In the genomic region with DNA sequence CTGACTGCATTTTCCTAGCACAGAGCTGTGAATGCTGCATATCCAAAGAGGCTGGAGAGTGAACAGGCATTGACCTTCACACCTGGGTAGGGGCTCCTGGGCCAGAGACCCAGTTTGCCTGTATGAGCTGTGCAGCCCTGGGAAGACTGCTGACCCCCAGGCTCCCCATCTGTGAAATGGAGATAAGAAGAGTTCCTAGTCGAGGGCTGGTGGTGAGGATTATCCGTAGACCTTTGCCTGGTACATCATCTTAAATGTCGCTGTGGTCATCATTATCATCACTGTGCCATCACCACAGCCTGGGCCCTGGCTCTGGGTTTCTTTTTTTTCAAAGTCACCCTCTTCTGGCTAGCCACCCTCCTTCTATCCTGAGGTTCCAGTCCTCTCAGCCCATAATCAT, we compare ENCODE assay signal across 2 cellular contexts.
A peak's percentile ranks its signal among the peaks of the same experiment; 100 is the strongest.
TF ChIP-seq lines count a peak whose summit lies in the region.

No MANE protein-coding gene starts in this region.

TF ChIP-seq in GM23338, 12 proteins besides CTCF, POLR2A, EP300 and RAD21 (continued from another document):
- TF ChIP-seq, protein P1, sequence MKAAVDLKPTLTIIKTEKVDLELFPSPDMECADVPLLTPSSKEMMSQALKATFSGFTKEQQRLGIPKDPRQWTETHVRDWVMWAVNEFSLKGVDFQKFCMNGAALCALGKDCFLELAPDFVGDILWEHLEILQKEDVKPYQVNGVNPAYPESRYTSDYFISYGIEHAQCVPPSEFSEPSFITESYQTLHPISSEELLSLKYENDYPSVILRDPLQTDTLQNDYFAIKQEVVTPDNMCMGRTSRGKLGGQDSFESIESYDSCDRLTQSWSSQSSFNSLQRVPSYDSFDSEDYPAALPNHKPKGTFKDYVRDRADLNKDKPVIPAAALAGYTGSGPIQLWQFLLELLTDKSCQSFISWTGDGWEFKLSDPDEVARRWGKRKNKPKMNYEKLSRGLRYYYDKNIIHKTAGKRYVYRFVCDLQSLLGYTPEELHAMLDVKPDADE (IDR thresholded peaks at IDR 0.05): no peak

TF ChIP-seq in K562, 482 proteins besides CTCF, POLR2A, EP300 and RAD21 (continued from another document and continues in another):
- TF ChIP-seq YBX1 (IDR thresholded peaks at IDR 0.05) (no peak), JUND (IDR thresholded peaks at IDR 0.05; ENCODE audit: borderline replicate concordance, low read depth, low read length) (no peak), JUND (tag; IDR thresholded peaks at IDR 0.05; ENCODE audit: borderline replicate concordance, low read depth, low read length) (no peak; the same call in 2 of the 3 replicates), HDAC8 (tag; IDR thresholded peaks at IDR 0.05) (no peak), IRF2 (CRISPR knock-in tag; IDR thresholded peaks at IDR 0.05) (no peak), SMARCC2 (IDR thresholded peaks at IDR 0.05; ENCODE audit: low read depth) (0 out of 2 replicates have a peak, but pooled peaks have one; percentile 35), ZNF143 (CRISPR knock-in tag; IDR thresholded peaks at IDR 0.05) (no peak), EP400 (IDR thresholded peaks at IDR 0.05) (no peak), TBL1XR1 (IDR thresholded peaks at IDR 0.05; ENCODE audit: low read length in 2 of 2) (0 out of 4 replicates have a peak, but pooled peaks of 1 of the 2 experiments have one; percentile 29), MAZ (CRISPR knock-in tag; conservative IDR thresholded peaks at IDR 0.05 in 1 of 2, IDR thresholded peaks at IDR 0.05 in 1 of 2) (no peak), COPS2 (conservative IDR thresholded peaks at IDR 0.05) (no peak), SNIP1 (IDR thresholded peaks at IDR 0.05; ENCODE audit: low read depth) (no peak), HDAC1 (IDR thresholded peaks at IDR 0.05) (no peak), CCAR2 (IDR thresholded peaks at IDR 0.05; ENCODE audit: low read depth, low read length) (no peak), GABPA (tag; conservative IDR thresholded peaks at IDR 0.05; ENCODE audit: low read depth) (no peak), HMG20A (CRISPR knock-in tag; conservative IDR thresholded peaks at IDR 0.05) (no peak), KDM1A (IDR thresholded peaks at IDR 0.05) (peak; percentile 38 to 48; a peak in 2 of 4 replicates), SMAD4 (CRISPR knock-in tag; conservative IDR thresholded peaks at IDR 0.05) (no peak; the same call in 1 of the 2 replicates), KLF10 (CRISPR knock-in tag; IDR thresholded peaks at IDR 0.05) (no peak), NFXL1 (CRISPR knock-in tag; IDR thresholded peaks at IDR 0.05) (no peak), SMARCE1 (IDR thresholded peaks at IDR 0.05) (peak; percentile 57), IFI16 (CRISPR knock-in tag; IDR thresholded peaks at IDR 0.05) (no peak), NFRKB (IDR thresholded peaks at IDR 0.05; ENCODE audit: low read depth) (no peak), CBFA2T2 (conservative IDR thresholded peaks at IDR 0.05) (peak; percentile 84), HSF4 (CRISPR knock-in tag; IDR thresholded peaks at IDR 0.05; ENCODE audit: borderline replicate concordance) (no peak), ARID1B (IDR thresholded peaks at IDR 0.05) (peak; percentile 86), ZNF165 (CRISPR knock-in tag; IDR thresholded peaks at IDR 0.05; ENCODE audit: borderline replicate concordance) (no peak), KAT7 (CRISPR knock-in tag; IDR thresholded peaks at IDR 0.05; ENCODE audit: borderline replicate concordance) (no peak), ESRRA (IDR thresholded peaks at IDR 0.05; ENCODE audit: borderline replicate concordance, low read depth) (peak; percentile 14; the same call in 1 of the 2 replicates), RBFOX2 (IDR thresholded peaks at IDR 0.05; ENCODE audit: low read depth, low read length) (no peak), ZNF316 (IDR thresholded peaks at IDR 0.05) (peak; percentile 60; the same call in 1 of the 2 replicates), MAFG (tag; conservative IDR thresholded peaks at IDR 0.05) (0 out of 2 replicates have a peak, but pooled peaks have one; percentile 9), STAT5A (IDR thresholded peaks at IDR 0.05; ENCODE audit: borderline replicate concordance, low read length) (peak; percentile 26; the same call in 1 of the 2 replicates), ZNF232 (CRISPR knock-in tag; IDR thresholded peaks at IDR 0.05) (no peak), LARP7 (IDR thresholded peaks at IDR 0.05) (no peak), FOXM1 (IDR thresholded peaks at IDR 0.05; ENCODE audit: low read depth) (peak; percentile 52), FOXM1 (CRISPR knock-in tag; IDR thresholded peaks at IDR 0.05; ENCODE audit: low read depth) (no peak), ZBTB7A (IDR thresholded peaks at IDR 0.05; ENCODE audit: borderline replicate concordance, control insufficient read depth, low read depth, low read length) (peak; percentile 92), RHOXF2B (CRISPR knock-in tag; conservative IDR thresholded peaks at IDR 0.05) (no peak), CBFA2T3 (IDR thresholded peaks at IDR 0.05) (peak; percentile 90), SIRT6 (IDR thresholded peaks at IDR 0.05; ENCODE audit: low read depth, low read length) (no peak), ZNF134 (CRISPR knock-in tag; conservative IDR thresholded peaks at IDR 0.05) (no peak), KLF16 (IDR thresholded peaks at IDR 0.05) (0 out of 2 replicates have a peak, but pooled peaks have one; percentile 6), GATAD2A (IDR thresholded peaks at IDR 0.05) (no peak), PCBP2 (IDR thresholded peaks at IDR 0.05; ENCODE audit: low read depth, low read length, poor library complexity, severe bottlenecking) (no peak), ZNF57 (CRISPR knock-in tag; IDR thresholded peaks at IDR 0.05) (no peak), TARDBP (IDR thresholded peaks at IDR 0.05) (no peak)
- TF ChIP-seq, protein P2, sequence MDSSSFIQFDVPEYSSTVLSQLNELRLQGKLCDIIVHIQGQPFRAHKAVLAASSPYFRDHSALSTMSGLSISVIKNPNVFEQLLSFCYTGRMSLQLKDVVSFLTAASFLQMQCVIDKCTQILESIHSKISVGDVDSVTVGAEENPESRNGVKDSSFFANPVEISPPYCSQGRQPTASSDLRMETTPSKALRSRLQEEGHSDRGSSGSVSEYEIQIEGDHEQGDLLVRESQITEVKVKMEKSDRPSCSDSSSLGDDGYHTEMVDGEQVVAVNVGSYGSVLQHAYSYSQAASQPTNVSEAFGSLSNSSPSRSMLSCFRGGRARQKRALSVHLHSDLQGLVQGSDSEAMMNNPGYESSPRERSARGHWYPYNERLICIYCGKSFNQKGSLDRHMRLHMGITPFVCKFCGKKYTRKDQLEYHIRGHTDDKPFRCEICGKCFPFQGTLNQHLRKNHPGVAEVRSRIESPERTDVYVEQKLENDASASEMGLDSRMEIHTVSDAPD (CRISPR knock-in tag; IDR thresholded peaks at IDR 0.05): no peak
- TF ChIP-seq, protein P3, sequence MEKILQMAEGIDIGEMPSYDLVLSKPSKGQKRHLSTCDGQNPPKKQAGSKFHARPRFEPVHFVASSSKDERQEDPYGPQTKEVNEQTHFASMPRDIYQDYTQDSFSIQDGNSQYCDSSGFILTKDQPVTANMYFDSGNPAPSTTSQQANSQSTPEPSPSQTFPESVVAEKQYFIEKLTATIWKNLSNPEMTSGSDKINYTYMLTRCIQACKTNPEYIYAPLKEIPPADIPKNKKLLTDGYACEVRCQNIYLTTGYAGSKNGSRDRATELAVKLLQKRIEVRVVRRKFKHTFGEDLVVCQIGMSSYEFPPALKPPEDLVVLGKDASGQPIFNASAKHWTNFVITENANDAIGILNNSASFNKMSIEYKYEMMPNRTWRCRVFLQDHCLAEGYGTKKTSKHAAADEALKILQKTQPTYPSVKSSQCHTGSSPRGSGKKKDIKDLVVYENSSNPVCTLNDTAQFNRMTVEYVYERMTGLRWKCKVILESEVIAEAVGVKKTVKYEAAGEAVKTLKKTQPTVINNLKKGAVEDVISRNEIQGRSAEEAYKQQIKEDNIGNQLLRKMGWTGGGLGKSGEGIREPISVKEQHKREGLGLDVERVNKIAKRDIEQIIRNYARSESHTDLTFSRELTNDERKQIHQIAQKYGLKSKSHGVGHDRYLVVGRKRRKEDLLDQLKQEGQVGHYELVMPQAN (IDR thresholded peaks at IDR 0.05; ENCODE audit: borderline replicate concordance): no peak
- TF ChIP-seq, protein P4, sequence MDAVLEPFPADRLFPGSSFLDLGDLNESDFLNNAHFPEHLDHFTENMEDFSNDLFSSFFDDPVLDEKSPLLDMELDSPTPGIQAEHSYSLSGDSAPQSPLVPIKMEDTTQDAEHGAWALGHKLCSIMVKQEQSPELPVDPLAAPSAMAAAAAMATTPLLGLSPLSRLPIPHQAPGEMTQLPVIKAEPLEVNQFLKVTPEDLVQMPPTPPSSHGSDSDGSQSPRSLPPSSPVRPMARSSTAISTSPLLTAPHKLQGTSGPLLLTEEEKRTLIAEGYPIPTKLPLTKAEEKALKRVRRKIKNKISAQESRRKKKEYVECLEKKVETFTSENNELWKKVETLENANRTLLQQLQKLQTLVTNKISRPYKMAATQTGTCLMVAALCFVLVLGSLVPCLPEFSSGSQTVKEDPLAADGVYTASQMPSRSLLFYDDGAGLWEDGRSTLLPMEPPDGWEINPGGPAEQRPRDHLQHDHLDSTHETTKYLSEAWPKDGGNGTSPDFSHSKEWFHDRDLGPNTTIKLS (IDR thresholded peaks at IDR 0.05; ENCODE audit: borderline replicate concordance, low read depth): no peak
- TF ChIP-seq, protein P5, sequence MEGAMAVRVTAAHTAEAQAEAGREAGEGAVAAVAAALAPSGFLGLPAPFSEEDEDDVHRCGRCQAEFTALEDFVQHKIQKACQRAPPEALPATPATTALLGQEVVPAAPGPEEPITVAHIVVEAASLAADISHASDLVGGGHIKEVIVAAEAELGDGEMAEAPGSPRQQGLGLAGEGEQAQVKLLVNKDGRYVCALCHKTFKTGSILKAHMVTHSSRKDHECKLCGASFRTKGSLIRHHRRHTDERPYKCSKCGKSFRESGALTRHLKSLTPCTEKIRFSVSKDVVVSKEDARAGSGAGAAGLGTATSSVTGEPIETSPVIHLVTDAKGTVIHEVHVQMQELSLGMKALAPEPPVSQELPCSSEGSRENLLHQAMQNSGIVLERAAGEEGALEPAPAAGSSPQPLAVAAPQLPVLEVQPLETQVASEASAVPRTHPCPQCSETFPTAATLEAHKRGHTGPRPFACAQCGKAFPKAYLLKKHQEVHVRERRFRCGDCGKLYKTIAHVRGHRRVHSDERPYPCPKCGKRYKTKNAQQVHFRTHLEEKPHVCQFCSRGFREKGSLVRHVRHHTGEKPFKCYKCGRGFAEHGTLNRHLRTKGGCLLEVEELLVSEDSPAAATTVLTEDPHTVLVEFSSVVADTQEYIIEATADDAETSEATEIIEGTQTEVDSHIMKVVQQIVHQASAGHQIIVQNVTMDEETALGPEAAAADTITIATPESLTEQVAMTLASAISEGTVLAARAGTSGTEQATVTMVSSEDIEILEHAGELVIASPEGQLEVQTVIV (CRISPR knock-in tag; IDR thresholded peaks at IDR 0.05; ENCODE audit: borderline replicate concordance): no peak
- TF ChIP-seq, protein P6, sequence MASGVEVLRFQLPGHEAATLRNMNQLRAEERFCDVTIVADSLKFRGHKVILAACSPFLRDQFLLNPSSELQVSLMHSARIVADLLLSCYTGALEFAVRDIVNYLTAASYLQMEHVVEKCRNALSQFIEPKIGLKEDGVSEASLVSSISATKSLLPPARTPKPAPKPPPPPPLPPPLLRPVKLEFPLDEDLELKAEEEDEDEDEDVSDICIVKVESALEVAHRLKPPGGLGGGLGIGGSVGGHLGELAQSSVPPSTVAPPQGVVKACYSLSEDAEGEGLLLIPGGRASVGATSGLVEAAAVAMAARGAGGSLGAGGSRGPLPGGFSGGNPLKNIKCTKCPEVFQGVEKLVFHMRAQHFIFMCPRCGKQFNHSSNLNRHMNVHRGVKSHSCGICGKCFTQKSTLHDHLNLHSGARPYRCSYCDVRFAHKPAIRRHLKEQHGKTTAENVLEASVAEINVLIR (CRISPR knock-in tag; IDR thresholded peaks at IDR 0.05): no peak
- TF ChIP-seq, protein P7, sequence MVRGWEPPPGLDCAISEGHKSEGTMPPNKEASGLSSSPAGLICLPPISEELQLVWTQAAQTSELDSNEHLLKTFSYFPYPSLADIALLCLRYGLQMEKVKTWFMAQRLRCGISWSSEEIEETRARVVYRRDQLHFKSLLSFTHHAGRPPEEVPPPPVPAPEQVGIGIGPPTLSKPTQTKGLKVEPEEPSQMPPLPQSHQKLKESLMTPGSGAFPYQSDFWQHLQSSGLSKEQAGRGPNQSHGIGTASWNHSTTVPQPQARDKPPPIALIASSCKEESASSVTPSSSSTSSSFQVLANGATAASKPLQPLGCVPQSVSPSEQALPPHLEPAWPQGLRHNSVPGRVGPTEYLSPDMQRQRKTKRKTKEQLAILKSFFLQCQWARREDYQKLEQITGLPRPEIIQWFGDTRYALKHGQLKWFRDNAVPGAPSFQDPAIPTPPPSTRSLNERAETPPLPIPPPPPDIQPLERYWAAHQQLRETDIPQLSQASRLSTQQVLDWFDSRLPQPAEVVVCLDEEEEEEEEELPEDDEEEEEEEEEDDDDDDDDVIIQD (CRISPR knock-in tag; IDR thresholded peaks at IDR 0.05): no peak
